24 cellular contexts compared by ENCODE assay signal in the genomic region with DNA sequence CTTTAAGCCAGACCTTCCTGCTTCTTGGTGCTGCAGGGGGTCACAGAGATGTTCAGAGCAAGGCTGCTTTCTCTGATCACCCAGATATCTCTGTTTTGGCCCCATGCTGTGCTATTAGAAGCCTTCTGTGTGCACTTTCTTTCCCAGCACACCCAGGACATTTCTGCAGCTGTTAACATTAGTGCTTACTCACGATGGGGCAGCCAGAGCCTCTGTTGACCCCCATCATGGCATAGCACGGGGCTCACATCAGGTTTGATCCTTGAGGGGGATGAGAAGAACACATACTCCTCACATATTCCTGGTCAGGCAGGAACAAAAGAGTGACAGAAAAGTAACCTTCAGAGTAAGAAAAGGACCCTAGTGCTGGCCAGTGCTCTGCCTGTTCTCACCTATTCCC. TPM values are rescaled to one million over a fixed set of nuclear protein-coding genes. Genes with fewer than 3 reads are reported as not detected.
DNase-seq lines count a peak whose midpoint lies in the region; ATAC-seq and TF ChIP-seq lines count a peak whose summit lies in the region.
"Had no signal": no experiment of that assay in that cellular context is flagged by ENCODE, and none has a peak within 500 bp of the region (broad histone marks: within the 10 kb centered on the region; RNA-seq: fewer than 3 reads in every experiment).

No MANE protein-coding gene starts in this region.

- ATAC-seq in Right ventricle myocardium superior (ENCODE audit: poor library complexity) (no peak), left colon (no peak)
- ATAC-seq: HepG2 had no signal

- H2AFZ ChIP-seq in neural progenitor cell (replicated peaks) = no peak overlapping the region
- H2AFZ ChIP-seq: PC-9 had no signal

- H3K27ac ChIP-seq in cardiac muscle cell (peak overlapping the region; percentile 38), HEK293 (ENCODE audit: extremely low read depth, low read depth, low read length) (no peak overlapping the region), neural progenitor cell (no peak overlapping the region)
- H3K27ac ChIP-seq: PC-9 had no signal

- peaks cover 12% of the 10 kb centered on the region for H3K4me1 Mint-ChIP-seq in neural progenitor cell

- H3K27ac Mint-ChIP-seq in neural progenitor cell = no peak overlapping the region
- H3K27ac Mint-ChIP-seq: HFFc6 had no signal

- H3K9me3 Mint-ChIP-seq in neural progenitor cell = no peaks in the 10 kb centered on the region
- H3K9me3 Mint-ChIP-seq: HFFc6 had no signal

- DNase-seq in cardiac muscle cell (ENCODE audit: low read depth in 1 of 2, low spot score in 1 of 2) = no peak
- DNase-seq in Right ventricle myocardium superior = no peak
- peak; percentile 26 for DNase-seq in choroid plexus epithelial cell (ENCODE audit: low read depth)
- DNase-seq in neural progenitor cell (ENCODE audit: low spot score) = peak; percentile 16
- DNase-seq in occipital lobe (lab: John Stamatoyannopoulos, UW) = no peak
- no peak for DNase-seq in left colon
- DNase-seq in NCI-H1694 (lab: John Stamatoyannopoulos, UW) = no peak
- DNase-seq: 8988T, EL, GF-D8, HFFc6, NCI-H187 treated with DMSO at 0.1 percent for 48 hours, NCI-H2107, NCI-H446 treated with DMSO at 0.1 percent for 48 hours, NCI-H526 treated with DMSO at 0.1 percent for 48 hours, PC-9, SIG-M5, SK-N-SH had no signal

- no peaks in the 10 kb centered on the region for H3F3A ChIP-seq in neural progenitor cell (ENCODE audit: low read depth)

- no peaks in the 10 kb centered on the region for H4K20me1 ChIP-seq in neural progenitor cell (ENCODE audit: low read depth)

- no peak overlapping the region for H3K9ac ChIP-seq in neural progenitor cell
- H3K9ac ChIP-seq: SK-N-SH had no signal

- H3K27me3 Mint-ChIP-seq in neural progenitor cell (ENCODE audit: insufficient read depth, low read depth) = peaks cover 2% of the 10 kb centered on the region

- intact Hi-C loops in Right ventricle myocardium superior (cut with DNase I) = no loop called here
- intact Hi-C loops in left colon (cut with DNase I, micrococcal nuclease) = no loop called here

- H3K36me3 ChIP-seq in cardiac muscle cell (no peaks in the 10 kb centered on the region), HEK293 (ENCODE audit: control insufficient read depth in 2 of 2, insufficient read depth in 1 of 2, low read length in 2 of 2) (no peaks in the 10 kb centered on the region), neural progenitor cell (no peaks in the 10 kb centered on the region)

- no peak overlapping the region for H3K4me3 ChIP-seq in cardiac muscle cell
- no peak overlapping the region for H3K4me3 ChIP-seq in HEK293 (ENCODE audit: low read depth, low read length)
- no peak overlapping the region for H3K4me3 ChIP-seq in choroid plexus epithelial cell (ENCODE audit: low read depth, low read length)
- H3K4me3 ChIP-seq in neural progenitor cell = no peak overlapping the region
- H3K4me3 ChIP-seq: PC-9 had no signal

- H3K4me1 ChIP-seq in cardiac muscle cell (ENCODE audit: low read depth) = peaks cover 22% of the 10 kb centered on the region
- no peaks in the 10 kb centered on the region for H3K4me1 ChIP-seq in HEK293 (ENCODE audit: control insufficient read depth, insufficient read depth, low read length)
- peaks cover 11% of the 10 kb centered on the region for H3K4me1 ChIP-seq in neural progenitor cell

- no peaks in the 10 kb centered on the region for H3K79me2 ChIP-seq in neural progenitor cell (ENCODE audit: low read depth)

- POLR2A ChIA-PET in HEK293 (lab: Yijun Ruan, JAX) = no interaction called here

- peaks cover 5% of the 10 kb centered on the region for H3K36me3 Mint-ChIP-seq in neural progenitor cell

- H3K27me3 ChIP-seq in cardiac muscle cell (no peaks in the 10 kb centered on the region), neural progenitor cell (no peaks in the 10 kb centered on the region)

- CTCF ChIA-PET in HEK293 (lab: Yijun Ruan, JAX) = interaction anchor here (0.5 kb wide), 1 partner anchor 16 kb away, joined by 3 read pairs; no protein-coding TSS in a partner anchor

- H3K4me3 Mint-ChIP-seq in neural progenitor cell = no peak overlapping the region
- H3K4me3 Mint-ChIP-seq: HFFc6 had no signal

- no peaks in the 10 kb centered on the region for H3K9me3 ChIP-seq in cardiac muscle cell (ENCODE audit: low read depth)
- no peaks in the 10 kb centered on the region for H3K9me3 ChIP-seq in HEK293 (ENCODE audit: control insufficient read depth, insufficient read depth, low read depth, low read length)
- H3K9me3 ChIP-seq in neural progenitor cell (ENCODE audit: low read depth) = no peaks in the 10 kb centered on the region
- H3K9me3 ChIP-seq: SK-N-SH had no signal

- TF ChIP-seq CTCF in cardiac muscle cell (IDR thresholded peaks at IDR 0.05; ENCODE audit: low read depth, low read length) (no peak), HEK293 (tag by site-specific recombination; IDR thresholded peaks at IDR 0.05) (no peak), choroid plexus epithelial cell (conservative IDR thresholded peaks at IDR 0.05; ENCODE audit: low read depth, low read length) (no peak), neural progenitor cell (IDR thresholded peaks at IDR 0.05) (no peak)

- no peak overlapping the region for H3K4me2 ChIP-seq in neural progenitor cell
- H3K4me2 ChIP-seq: PC-9, SK-N-SH had no signal

TF ChIP-seq in HEK293, 187 proteins besides CTCF, POLR2A, EP300 and RAD21:
- 0 out of 2 replicates have a peak, but pooled peaks have one; percentile 36 for TF ChIP-seq GLIS1 (tag by site-specific recombination; IDR thresholded peaks at IDR 0.05)
- peak; percentile 73 for TF ChIP-seq ZNF335 (tag by site-specific recombination; conservative IDR thresholded peaks at IDR 0.05)
- TF ChIP-seq KLF16 (tag by site-specific recombination; IDR thresholded peaks at IDR 0.05) = no peak

RNA-seq across cellular contexts. Expression of gene PM20D1, which starts 9.4 kb away (rescaled TPM):
- not detected in 2 replicates for total RNA-seq in cardiac muscle cell
- polyA plus RNA-seq in cardiac muscle cell = 0.18 and 0.57 TPM in 2 replicates
- total RNA-seq in Right ventricle myocardium superior = 1.9 TPM
- total RNA-seq in neural progenitor cell (ENCODE audit: low replicate concordance) = not detected in 2 replicates
- total RNA-seq in occipital lobe = not detected
- total RNA-seq in left colon = under 1 TPM in 1 of 2 donors, not detected in 1; 0.17 TPM
- total RNA-seq: H4, HepG2, HFFc6, HT-29, M059J, PC-9 had no signal
- polyA plus RNA-seq: AG04450, HepG2, SK-N-SH had no signal

RNA-seq across cellular contexts. Expression of gene SLC41A1, which starts 27.5 kb away (rescaled TPM):
- total RNA-seq in cardiac muscle cell = 29.4 and 52.1 TPM in 2 replicates
- 43.5 and 44.5 TPM in 2 replicates for polyA plus RNA-seq in cardiac muscle cell
- 465 TPM for total RNA-seq in Right ventricle myocardium superior
- total RNA-seq in neural progenitor cell (ENCODE audit: low replicate concordance) = 10.4 and 15.8 TPM in 2 replicates
- total RNA-seq in occipital lobe = 11.2 TPM
- 1 to 10 TPM; 4.4 to 4.9 TPM for total RNA-seq in left colon

Comparison
In these comparisons a context has a peak if more than half of its experiments do, and no peak if none do; other contexts are left out.
1. DNase-seq: peak in choroid plexus epithelial cell (single experiment) and neural progenitor cell (single experiment); none in cardiac muscle cell (0 of 2), Right ventricle myocardium superior (single experiment), occipital lobe (single experiment), left colon (0 of 2) and NCI-H1694 (single experiment).